1 cellular context compared by ENCODE assay signal in genomic region chr6:34225551-34225950, GRCh38.
TF ChIP-seq lines count a peak whose summit lies in the region.

No MANE protein-coding gene starts in this region.

TF ChIP-seq in HepG2, 621 proteins besides CTCF, POLR2A, EP300 and RAD21:
- TF ChIP-seq ZFP41 (CRISPR knock-in tag; IDR thresholded peaks at IDR 0.05; ENCODE audit: borderline replicate concordance) (no peak), ZBTB26 (CRISPR knock-in tag; IDR thresholded peaks at IDR 0.05; ENCODE audit: borderline replicate concordance) (peak; percentile 14; the same call in 1 of the 2 replicates), MAFK (conservative IDR thresholded peaks at IDR 0.05 in 1 of 2, IDR thresholded peaks at IDR 0.05 in 1 of 2; ENCODE audit: low read length in 2 of 2) (peak; percentile 7 to 46; a peak in 2 of 4 replicates)
